5 cellular contexts compared by ENCODE assay signal in the genomic region with DNA sequence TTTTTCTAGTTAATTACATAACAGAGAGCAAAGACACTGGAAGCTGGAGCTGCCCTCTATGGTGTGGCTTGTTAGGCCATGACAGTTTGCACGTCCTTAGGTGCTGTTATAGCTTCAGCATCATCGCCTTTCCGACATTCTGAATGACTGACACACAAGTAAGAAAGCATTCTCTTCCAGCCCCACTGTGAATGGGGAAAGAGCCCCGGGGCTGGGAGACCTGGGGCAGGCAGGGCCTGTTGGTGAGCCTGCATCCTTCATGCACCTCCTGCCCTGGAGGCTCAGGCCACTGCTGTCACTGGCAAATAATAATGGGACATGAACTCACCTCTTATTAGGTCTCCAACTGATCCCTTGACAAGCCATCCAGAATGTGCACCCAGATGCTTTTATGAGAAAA.
"Had no signal": no experiment of that assay in that cellular context is flagged by ENCODE, and none has a peak within 500 bp of the region (broad histone marks: within the 10 kb centered on the region; RNA-seq: fewer than 3 reads in every experiment).

No MANE protein-coding gene starts in this region.

- H3K4me2 ChIP-seq: GM23338 had no signal

- H3K4me1 Mint-ChIP-seq: GM23338 had no signal

- H3K4me3 ChIP-seq: GM23338, K562 had no signal

- H3K4me3 Mint-ChIP-seq: GM23338, H9 had no signal

- H2AFZ ChIP-seq: GM23338 had no signal

- ATAC-seq: GM23338, K562 had no signal

- H3K27ac Mint-ChIP-seq: GM23338 had no signal

- DNase-seq: H9, HCEC 1CT, IMR-90 had no signal
